In the genomic region with DNA sequence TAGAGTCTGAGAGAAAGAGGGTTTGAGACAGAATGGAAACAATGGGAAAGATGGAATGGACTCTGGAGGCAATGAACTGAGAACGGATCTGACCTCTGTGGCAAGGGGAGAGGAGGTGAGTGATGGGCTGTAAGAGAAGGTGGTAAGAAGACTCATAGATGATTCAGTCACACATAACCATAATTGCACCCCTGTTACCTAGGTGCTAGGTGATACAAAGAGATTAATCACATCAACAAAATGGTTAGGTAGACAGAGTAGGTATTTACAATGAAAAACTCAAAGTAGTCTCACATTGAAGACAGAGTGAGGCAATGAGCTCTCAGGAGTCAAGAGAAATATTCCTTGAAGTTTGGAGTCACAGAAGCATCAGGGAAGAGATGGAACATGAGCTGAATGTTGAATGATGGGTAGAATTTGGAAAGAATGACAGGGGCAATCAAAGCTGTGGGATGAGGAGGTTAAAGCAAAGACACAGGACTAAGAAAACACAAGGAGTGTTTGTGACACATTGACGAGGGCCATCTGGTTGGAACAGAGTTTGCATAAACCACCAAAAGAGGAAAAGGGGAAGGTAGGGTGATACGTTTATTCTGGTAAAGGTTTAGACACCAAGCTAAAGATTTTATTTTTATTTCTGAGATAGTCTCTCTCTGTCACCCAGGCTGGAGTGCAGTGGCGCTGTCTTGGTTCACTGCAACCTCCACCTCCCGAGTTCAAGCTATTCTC, we compare ENCODE assay signal across 29 cellular contexts. TPM values are rescaled to one million over a fixed set of nuclear protein-coding genes. Genes with fewer than 3 reads are reported as not detected.
A peak's percentile ranks its signal among the peaks of the same experiment; 100 is the strongest.
DNase-seq lines count a peak whose midpoint lies in the region; ATAC-seq, FAIRE-seq and TF ChIP-seq lines count a peak whose summit lies in the region.
"Had no signal": no experiment of that assay in that cellular context is flagged by ENCODE, and none has a peak within 500 bp of the region (broad histone marks: within the 10 kb centered on the region; RNA-seq: fewer than 3 reads in every experiment).

No MANE protein-coding gene starts in this region.

- no peak overlapping the region for H3K4me3 Mint-ChIP-seq in mesothelial cell of epicardium
- H3K4me3 Mint-ChIP-seq: activated naive CD8-positive, alpha-beta T cell treated with anti-CD3 and anti-CD28 coated beads, Interleukin-2, amount 50 U/mL, for 24 hours; activated T-cell treated with anti-CD3 and anti-CD28 coated beads, Interleukin-2, amount 50 U/mL, for 24 hours; CD4-positive, alpha-beta memory T cell; natural killer cell treated with Interleukin-12 subunit alpha and Interleukin-12 subunit beta and Interleukin-15 and Interleukin-18, amount 100 ng/mL, for 72 hours; T-cell had no signal

- no peak overlapping the region for H3K27ac Mint-ChIP-seq in mesothelial cell of epicardium
- H3K27ac Mint-ChIP-seq: activated naive CD8-positive, alpha-beta T cell treated with anti-CD3 and anti-CD28 coated beads, Interleukin-2, amount 50 U/mL, for 24 hours; activated T-cell treated with anti-CD3 and anti-CD28 coated beads, Interleukin-2, amount 50 U/mL, for 24 hours; CD4-positive, alpha-beta memory T cell; natural killer cell treated with Interleukin-12 subunit alpha and Interleukin-12 subunit beta and Interleukin-15 and Interleukin-18, amount 100 ng/mL, for 72 hours; T-cell had no signal

- DNase-seq in HPDE6-E6E7 (ENCODE audit: extremely low spot score) (peak; percentile 9), NCI-H526 treated with DMSO at 0.1 percent for 48 hours (lab: John Stamatoyannopoulos, UW) (peak; percentile 54), bronchial epithelial cell (ENCODE audit: low read depth) (peak; percentile 62), renal cortical epithelial cell (ENCODE audit: low read depth) (peak; percentile 86), cortex of kidney (lab: John Stamatoyannopoulos, UW) (no peak), mesothelial cell of epicardium (ENCODE audit: low spot score in 2 of 2, unreplicated experiment in 2 of 2) (no peak)
- DNase-seq: activated CD4-positive, alpha-beta T cell treated with anti-CD3 and anti-CD28 coated beads for 1 hour; activated CD8-positive, alpha-beta memory T cell treated with anti-CD3 and anti-CD28 coated beads for 24 hours; activated gamma-delta T cell treated with Interleukin-2 at 50 U/mL for 16 hours; activated naive CD8-positive, alpha-beta T cell treated with anti-CD3 and anti-CD28 coated beads, Interleukin-2, amount 50 U/mL, for 24 hours; activated T-cell treated with anti-CD3 and anti-CD28 coated beads, Interleukin-2, amount 50 U/mL, for 24 hours; body of pancreas; CD4-positive, alpha-beta memory T cell; effector CD4-positive, alpha-beta T cell; erythroblast; left ventricle myocardium inferior; NCI-H1930; NCI-H2227 treated with DMSO at 0.1 percent for 48 hours; NCI-H748 treated with DMSO at 0.1 percent for 48 hours; OCI-M1; ovary; SHP77 treated with DMSO at 0.1 percent for 48 hours; stimulated activated CD4-positive, alpha-beta T cell treated with anti-CD3 and anti-CD28 coated beads, Interleukin-2, amount 100 ng/mL, for 48 hours; stimulated activated naive CD4-positive, alpha-beta T cell; T-cell had no signal

- no peaks in the 10 kb centered on the region for H3K36me3 ChIP-seq in bronchial epithelial cell (ENCODE audit: control insufficient read depth, insufficient read depth, low read length)
- H3K36me3 ChIP-seq: left ventricle myocardium inferior, ovary, right atrium auricular region, thoracic aorta had no signal

- no peaks in the 10 kb centered on the region for H3K36me3 Mint-ChIP-seq in mesothelial cell of epicardium
- H3K36me3 Mint-ChIP-seq: CD4-positive, alpha-beta memory T cell; natural killer cell treated with Interleukin-12 subunit alpha and Interleukin-12 subunit beta and Interleukin-15 and Interleukin-18, amount 100 ng/mL, for 72 hours; T-cell had no signal

- peak; percentile 91 for FAIRE-seq in bronchial epithelial cell (lab: Jason Lieb, UNC)

- TF ChIP-seq CTCF in bronchial epithelial cell (IDR thresholded peaks at IDR 0.05; ENCODE audit: insufficient read depth, low read length, severe bottlenecking) = no peak
- no peak for TF ChIP-seq CTCF in mesothelial cell of epicardium (IDR thresholded peaks at IDR 0.05; ENCODE audit: unreplicated experiment)

- H3K27me3 ChIP-seq in bronchial epithelial cell (ENCODE audit: control insufficient read depth, insufficient read depth, low read length) = no peaks in the 10 kb centered on the region
- H3K27me3 ChIP-seq: body of pancreas, ovary, right atrium auricular region had no signal

- ATAC-seq in HG02623 (IDR thresholded peaks at IDR 0.05; ENCODE audit: unreplicated experiment) = no peak
- ATAC-seq: activated naive CD8-positive, alpha-beta T cell treated with anti-CD3 and anti-CD28 coated beads, Interleukin-2, amount 50 U/mL, for 24 hours; body of pancreas; natural killer cell treated with Interleukin-12 subunit alpha and Interleukin-12 subunit beta and Interleukin-15 and Interleukin-18, amount 100 ng/mL, for 72 hours; T-cell had no signal

- no peak overlapping the region for H3K4me3 ChIP-seq in bronchial epithelial cell (ENCODE audit: low read depth, low read length)
- H3K4me3 ChIP-seq: body of pancreas, left ventricle myocardium inferior, ovary, right atrium auricular region, thoracic aorta had no signal

- H3K9me3 Mint-ChIP-seq in mesothelial cell of epicardium = no peaks in the 10 kb centered on the region
- H3K9me3 Mint-ChIP-seq: activated T-cell treated with anti-CD3 and anti-CD28 coated beads, Interleukin-2, amount 50 U/mL, for 24 hours had no signal

- H3K4me1 Mint-ChIP-seq in mesothelial cell of epicardium = peaks cover 36% of the 10 kb centered on the region

- no peaks in the 10 kb centered on the region for H3K27me3 Mint-ChIP-seq in mesothelial cell of epicardium (ENCODE audit: low read depth)
- H3K27me3 Mint-ChIP-seq: activated T-cell treated with anti-CD3 and anti-CD28 coated beads, Interleukin-2, amount 50 U/mL, for 24 hours had no signal

RNA-seq across cellular contexts. Expression of gene MME, which starts 32.7 kb away (rescaled TPM):
- total RNA-seq in bronchial epithelial cell (16.9 and 25.3 TPM in 2 replicates), renal cortical epithelial cell (5.7 and 7.3 TPM in 2 replicates), mesothelial cell of epicardium (29.3 to 33.3 TPM (median 31.7 TPM) in 3 replicates)
- total RNA-seq: natural killer cell treated with Interleukin-12 subunit alpha and Interleukin-12 subunit beta and Interleukin-15 and Interleukin-18, amount 100 ng/mL, for 72 hours had no signal

Comparison
In these comparisons a context has a peak if more than half of its experiments do, and no peak if none do; other contexts are left out.
1. DNase-seq: peak in HPDE6-E6E7 (single experiment), NCI-H526 treated with DMSO at 0.1 percent for 48 hours (single experiment), bronchial epithelial cell (single experiment) and renal cortical epithelial cell (single experiment); none in cortex of kidney (single experiment) and mesothelial cell of epicardium (0 of 2).